In genomic region chr13:25602206-25602605, GRCh38 we compare ENCODE assay signal across 31 cellular contexts.
"Had no signal": no experiment of that assay in that cellular context is flagged by ENCODE, and none has a peak within 500 bp of the region (broad histone marks: within the 10 kb centered on the region; RNA-seq: fewer than 3 reads in every experiment).

No MANE protein-coding gene starts in this region.

- ATAC-seq: left colon; stimulated activated naive B cell treated with anti-CD40 and anti-IgM and Interleukin-4, amounts not matched to agents 10 μg/mL and 1 μg/mL and 100 μg/mL, for 72 hours; T-helper 17 cell had no signal

- H3K4me1 Mint-ChIP-seq: activated CD4-positive, alpha-beta T cell treated with anti-CD3 and anti-CD28 coated beads, Interleukin-2, amount 10 ng/mL, durations not matched to agents 24 days and 14 days; immature natural killer cell; mesothelial cell of epicardium; naive B cell; stimulated activated naive B cell treated with anti-CD40 and anti-IgM and Interleukin-4, amounts not matched to agents 10 μg/mL and 1 μg/mL and 100 μg/mL, for 72 hours; T-helper 17 cell had no signal

- DNase-seq: activated CD4-positive, alpha-beta memory T cell treated with anti-CD3 and anti-CD28 coated beads for 36 hours; activated CD4-positive, alpha-beta T cell treated with anti-CD3 and anti-CD28 coated beads, Interleukin-2, amount 10 ng/mL, durations not matched to agents 24 days and 14 days; activated CD4-positive, CD25-positive, alpha-beta regulatory T cell treated with anti-CD3 and anti-CD28 coated beads, Interleukin-2, amount 50 U/mL, for 72 hours; activated CD8-positive, alpha-beta memory T cell treated with anti-CD3 and anti-CD28 coated beads, Interleukin-2, amount 50 U/mL, for 4 hours; activated gamma-delta T cell; activated naive CD4-positive, alpha-beta T cell treated with anti-CD3 and anti-CD28 coated beads, Interleukin-2, amount 50 U/mL, for 16 hours; activated T-cell treated with anti-CD3 and anti-CD28 coated beads, Interleukin-2, amount 50 U/mL, for 24 hours; amniotic stem cell; brain microvascular endothelial cell; central memory CD4-positive, alpha-beta T cell; esophagus squamous epithelium; glutamatergic neuron; immature natural killer cell; kidney; left colon; mammary epithelial cell; naive B cell; ovary; stimulated activated CD4-positive, alpha-beta T cell treated with anti-CD3 and anti-CD28 coated beads, Interleukin-15, amount 100 ng/mL, for 24 hours; stimulated activated CD4-positive, alpha-beta T cell treated with anti-CD3 and anti-CD28 coated beads, Interleukin-2, amount 100 ng/mL, for 24 hours; stimulated activated naive B cell treated with anti-CD40 and anti-IgM and Interleukin-4, amounts not matched to agents 10 μg/mL and 1 μg/mL and 100 μg/mL, for 72 hours; stomach; T-helper 17 cell; T1000; thyroid gland; upper lobe of left lung; WERI-Rb-1 had no signal

- H3K9me3 Mint-ChIP-seq: activated CD4-positive, alpha-beta memory T cell treated with anti-CD3 and anti-CD28 coated beads for 36 hours; activated CD4-positive, alpha-beta T cell treated with anti-CD3 and anti-CD28 coated beads, Interleukin-2, amount 10 ng/mL, durations not matched to agents 24 days and 14 days; activated T-cell treated with anti-CD3 and anti-CD28 coated beads, Interleukin-2, amount 50 U/mL, for 24 hours; mesothelial cell of epicardium had no signal

- H3K4me3 Mint-ChIP-seq: activated CD4-positive, alpha-beta memory T cell treated with anti-CD3 and anti-CD28 coated beads for 36 hours; activated CD4-positive, alpha-beta T cell treated with anti-CD3 and anti-CD28 coated beads, Interleukin-2, amount 10 ng/mL, durations not matched to agents 24 days and 14 days; activated T-cell treated with anti-CD3 and anti-CD28 coated beads, Interleukin-2, amount 50 U/mL, for 24 hours; immature natural killer cell; mesothelial cell of epicardium; stimulated activated naive B cell treated with anti-CD40 and anti-IgM and Interleukin-4, amounts not matched to agents 10 μg/mL and 1 μg/mL and 100 μg/mL, for 72 hours; T-helper 17 cell had no signal

- H3K27ac ChIP-seq: brain microvascular endothelial cell, epithelial cell of prostate, esophagus squamous epithelium, ovary, stomach, thyroid gland, upper lobe of left lung, vagina, WERI-Rb-1 had no signal

- H3K9me3 ChIP-seq: esophagus squamous epithelium, ovary, stomach, thyroid gland, upper lobe of left lung, vagina had no signal

- H3K27me3 ChIP-seq: brain microvascular endothelial cell, esophagus squamous epithelium, ovary, stomach, thyroid gland, upper lobe of left lung, vagina had no signal

- H3K4me1 ChIP-seq: esophagus squamous epithelium, stomach, thyroid gland, upper lobe of left lung, vagina had no signal

- H3K4me3 ChIP-seq: esophagus squamous epithelium, ovary, stomach, thyroid gland, upper lobe of left lung, vagina had no signal

- H3K36me3 ChIP-seq: brain microvascular endothelial cell, esophagus squamous epithelium, ovary, stomach, thyroid gland, upper lobe of left lung, vagina, WERI-Rb-1 had no signal

- H3K27ac Mint-ChIP-seq: activated CD4-positive, alpha-beta memory T cell treated with anti-CD3 and anti-CD28 coated beads for 36 hours; activated CD4-positive, alpha-beta T cell treated with anti-CD3 and anti-CD28 coated beads, Interleukin-2, amount 10 ng/mL, durations not matched to agents 24 days and 14 days; activated T-cell treated with anti-CD3 and anti-CD28 coated beads, Interleukin-2, amount 50 U/mL, for 24 hours; immature natural killer cell; mesothelial cell of epicardium; progenitor cell of endocrine pancreas; stimulated activated naive B cell treated with anti-CD40 and anti-IgM and Interleukin-4, amounts not matched to agents 10 μg/mL and 1 μg/mL and 100 μg/mL, for 72 hours; T-helper 17 cell had no signal

- H3K36me3 Mint-ChIP-seq: activated CD4-positive, alpha-beta memory T cell treated with anti-CD3 and anti-CD28 coated beads for 36 hours; immature natural killer cell; naive B cell; stimulated activated naive B cell treated with anti-CD40 and anti-IgM and Interleukin-4, amounts not matched to agents 10 μg/mL and 1 μg/mL and 100 μg/mL, for 72 hours had no signal
